20 cellular contexts compared by ENCODE assay signal in genomic region chr15:84956199-84956598, GRCh38.
"Had no signal": no experiment of that assay in that cellular context is flagged by ENCODE, and none has a peak within 500 bp of the region (broad histone marks: within the 10 kb centered on the region; RNA-seq: fewer than 3 reads in every experiment).

No MANE protein-coding gene starts in this region.

- H3K4me3 Mint-ChIP-seq: natural killer cell treated with Interleukin-12 subunit alpha and Interleukin-12 subunit beta and Interleukin-15 and Interleukin-18, amount 100 ng/mL, for 72 hours; neural progenitor cell had no signal

- DNase-seq: effector memory CD4-positive, alpha-beta T cell; foreskin keratinocyte; head of caudate nucleus; left colon; left ventricle myocardium superior; mesenchymal stem cell; midbrain; ovary; small intestine; stimulated activated CD4-positive, alpha-beta T cell treated with anti-CD3 and anti-CD28 coated beads, Interleukin-12 subunit alpha, Interleukin-12 subunit beta, amount 100 ng/mL, for 4 hours; stimulated activated naive CD8-positive, alpha-beta T cell treated with anti-CD3 and anti-CD28 coated beads, Interleukin-15, Interleukin-2, amounts not matched to agents 100 U/mL and 50 U/mL, for 24 hours; tibial artery; uterus had no signal

- H3K27ac ChIP-seq: foreskin keratinocyte, hepatocyte, neural progenitor cell, ovary, right atrium auricular region, tibial artery, upper lobe of left lung, uterus had no signal

- H3K27ac Mint-ChIP-seq: natural killer cell treated with Interleukin-12 subunit alpha and Interleukin-12 subunit beta and Interleukin-15 and Interleukin-18, amount 100 ng/mL, for 72 hours; neural progenitor cell had no signal

- FAIRE-seq: endometrium, small intestine had no signal

- H3K9me3 ChIP-seq: ovary, right atrium auricular region, tibial artery, upper lobe of left lung, uterus had no signal

- H3K9ac ChIP-seq: neural progenitor cell had no signal

- H3K27me3 ChIP-seq: foreskin keratinocyte, hepatocyte, neural progenitor cell, ovary, right atrium auricular region, tibial artery, upper lobe of left lung, uterus had no signal

- ATAC-seq: natural killer cell treated with Interleukin-12 subunit alpha and Interleukin-12 subunit beta and Interleukin-15 and Interleukin-18, amount 100 ng/mL, for 72 hours had no signal

- H3K9me3 Mint-ChIP-seq: natural killer cell treated with Interleukin-12 subunit alpha and Interleukin-12 subunit beta and Interleukin-15 and Interleukin-18, amount 100 ng/mL, for 72 hours had no signal

- H3K36me3 Mint-ChIP-seq: natural killer cell treated with Interleukin-12 subunit alpha and Interleukin-12 subunit beta and Interleukin-15 and Interleukin-18, amount 100 ng/mL, for 72 hours; neural progenitor cell had no signal

- H3K4me3 ChIP-seq: hepatocyte, lung, neural progenitor cell, uterus had no signal

- H3K4me1 ChIP-seq: uterus had no signal

- H3K36me3 ChIP-seq: neural progenitor cell, ovary, right atrium auricular region, tibial artery, upper lobe of left lung, uterus had no signal
